15 cellular contexts compared by ENCODE assay signal in the genomic region with DNA sequence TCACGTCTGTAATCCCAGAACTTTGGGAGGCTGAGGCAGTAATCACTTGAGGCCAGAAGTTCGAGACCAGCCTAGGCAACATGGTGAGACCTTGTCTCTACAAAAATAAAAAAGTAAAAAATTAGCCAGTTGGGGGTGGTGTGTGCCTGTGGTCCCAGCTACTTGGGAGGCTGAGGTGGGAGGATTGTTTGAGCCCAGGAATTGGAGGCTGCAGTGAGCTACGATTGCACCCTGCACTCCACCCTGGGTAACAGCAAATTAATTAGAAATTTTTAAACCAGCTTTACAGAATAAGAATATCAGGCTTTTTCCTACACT.
"Had no signal": no experiment of that assay in that cellular context is flagged by ENCODE, and none has a peak within 500 bp of the region (broad histone marks: within the 10 kb centered on the region; RNA-seq: fewer than 3 reads in every experiment).

No MANE protein-coding gene starts in this region.

- H3K36me3 ChIP-seq: esophagus squamous epithelium, heart left ventricle, transverse colon, vagina had no signal

- H3K9me3 ChIP-seq: esophagus squamous epithelium, transverse colon, vagina had no signal

- H3K4me3 Mint-ChIP-seq: activated CD4-positive, alpha-beta T cell treated with anti-CD3 and anti-CD28 coated beads for 36 hours; activated naive CD4-positive, alpha-beta T cell treated with anti-CD3 and anti-CD28 coated beads for 36 hours; activated T-cell treated with anti-CD3 and anti-CD28 coated beads, Interleukin-2, amount 50 U/mL, for 72 hours; memory B cell; nephron progenitor cell; stimulated activated memory B cell treated with anti-CD40 and anti-IgM and Interleukin-4, amounts not matched to agents 10 μg/mL and 1 μg/mL and 100 μg/mL, for 72 hours; WTC11 had no signal

- ATAC-seq: stimulated activated memory B cell treated with anti-CD40 and anti-IgM and Interleukin-4, amounts not matched to agents 10 μg/mL and 1 μg/mL and 100 μg/mL, for 72 hours had no signal

- H3K4me1 ChIP-seq: esophagus squamous epithelium, transverse colon, vagina had no signal

- H3K9me3 Mint-ChIP-seq: activated naive CD4-positive, alpha-beta T cell treated with anti-CD3 and anti-CD28 coated beads for 36 hours; activated T-cell treated with anti-CD3 and anti-CD28 coated beads, Interleukin-2, amount 50 U/mL, for 72 hours; memory B cell; nephron progenitor cell; stimulated activated memory B cell treated with anti-CD40 and anti-IgM and Interleukin-4, amounts not matched to agents 10 μg/mL and 1 μg/mL and 100 μg/mL, for 72 hours had no signal

- H3K27ac ChIP-seq: coronary artery, esophagus squamous epithelium, heart left ventricle, transverse colon, vagina had no signal

- H3K4me3 ChIP-seq: coronary artery, esophagus squamous epithelium, heart left ventricle, transverse colon, vagina had no signal

- DNase-seq: activated effector memory CD4-positive, alpha-beta T cell treated with Interleukin-2 at 50 U/mL for 16 hours; esophagus squamous epithelium; heart left ventricle; left cardiac atrium; nephron progenitor cell; nucleus accumbens had no signal

- H3K27me3 ChIP-seq: esophagus squamous epithelium, heart left ventricle, transverse colon, vagina had no signal

- H3K36me3 Mint-ChIP-seq: memory B cell; stimulated activated memory B cell treated with anti-CD40 and anti-IgM and Interleukin-4, amounts not matched to agents 10 μg/mL and 1 μg/mL and 100 μg/mL, for 72 hours; WTC11 had no signal

- H3K4me1 Mint-ChIP-seq: activated CD4-positive, alpha-beta T cell treated with anti-CD3 and anti-CD28 coated beads for 36 hours; memory B cell; WTC11 had no signal

- H3K27ac Mint-ChIP-seq: activated CD4-positive, alpha-beta T cell treated with anti-CD3 and anti-CD28 coated beads for 36 hours; activated naive CD4-positive, alpha-beta T cell treated with anti-CD3 and anti-CD28 coated beads for 36 hours; activated T-cell treated with anti-CD3 and anti-CD28 coated beads, Interleukin-2, amount 50 U/mL, for 72 hours; memory B cell; stimulated activated memory B cell treated with anti-CD40 and anti-IgM and Interleukin-4, amounts not matched to agents 10 μg/mL and 1 μg/mL and 100 μg/mL, for 72 hours; WTC11 had no signal
